1 cellular context compared by ENCODE assay signal in the genomic region with DNA sequence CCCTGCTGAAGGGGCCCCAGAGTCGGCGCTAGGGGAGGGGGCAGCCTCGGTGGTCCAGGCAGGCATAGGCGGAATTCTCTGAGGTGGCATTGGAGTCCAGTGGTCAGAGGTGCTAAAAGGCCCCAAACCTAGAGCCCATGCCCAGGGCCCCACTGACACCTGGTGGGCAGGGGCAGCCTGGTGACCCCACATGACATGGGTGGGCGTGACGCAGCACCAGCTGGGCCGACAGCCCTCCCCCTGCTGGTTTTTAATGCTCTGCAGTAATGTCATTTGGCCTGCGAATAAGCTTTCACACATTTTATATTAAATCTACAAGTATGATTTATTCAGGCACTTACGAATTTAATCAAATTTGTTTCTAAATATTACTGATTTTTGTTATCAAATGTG.
TF ChIP-seq lines count a peak whose summit lies in the region.

No MANE protein-coding gene starts in this region.

TF ChIP-seq in IMR-90, 13 proteins besides CTCF, POLR2A, EP300 and RAD21:
- TF ChIP-seq MAZ (IDR thresholded peaks at IDR 0.05; ENCODE audit: borderline replicate concordance, low read depth, low read length) (no peak), SMC3 (IDR thresholded peaks at IDR 0.05; ENCODE audit: low read depth, low read length) (no peak), BHLHE40 (IDR thresholded peaks at IDR 0.05; ENCODE audit: low read depth, low read length) (no peak), CHD1 (IDR thresholded peaks at IDR 0.05; ENCODE audit: low read depth, low read length) (no peak), MXI1 (IDR thresholded peaks at IDR 0.05; ENCODE audit: borderline replicate concordance, low read depth, low read length) (no peak), MAFK (IDR thresholded peaks at IDR 0.05; ENCODE audit: low read depth, low read length) (no peak), NFE2L2 (IDR thresholded peaks at IDR 0.05; ENCODE audit: low read depth, low read length) (no peak), FOS (IDR thresholded peaks at IDR 0.05; ENCODE audit: low read depth, low read length) (no peak), CEBPB (IDR thresholded peaks at IDR 0.05; ENCODE audit: low read depth, low read length) (no peak), RCOR1 (IDR thresholded peaks at IDR 0.05; ENCODE audit: insufficient replicate concordance, low read length) (no peak), RFX5 (IDR thresholded peaks at IDR 0.05; ENCODE audit: low read depth, low read length) (no peak)
- TF ChIP-seq, protein P1, sequence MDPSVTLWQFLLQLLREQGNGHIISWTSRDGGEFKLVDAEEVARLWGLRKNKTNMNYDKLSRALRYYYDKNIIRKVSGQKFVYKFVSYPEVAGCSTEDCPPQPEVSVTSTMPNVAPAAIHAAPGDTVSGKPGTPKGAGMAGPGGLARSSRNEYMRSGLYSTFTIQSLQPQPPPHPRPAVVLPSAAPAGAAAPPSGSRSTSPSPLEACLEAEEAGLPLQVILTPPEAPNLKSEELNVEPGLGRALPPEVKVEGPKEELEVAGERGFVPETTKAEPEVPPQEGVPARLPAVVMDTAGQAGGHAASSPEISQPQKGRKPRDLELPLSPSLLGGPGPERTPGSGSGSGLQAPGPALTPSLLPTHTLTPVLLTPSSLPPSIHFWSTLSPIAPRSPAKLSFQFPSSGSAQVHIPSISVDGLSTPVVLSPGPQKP (IDR thresholded peaks at IDR 0.05; ENCODE audit: borderline replicate concordance, low read depth, low read length), result no peak
- TF ChIP-seq, protein P2, sequence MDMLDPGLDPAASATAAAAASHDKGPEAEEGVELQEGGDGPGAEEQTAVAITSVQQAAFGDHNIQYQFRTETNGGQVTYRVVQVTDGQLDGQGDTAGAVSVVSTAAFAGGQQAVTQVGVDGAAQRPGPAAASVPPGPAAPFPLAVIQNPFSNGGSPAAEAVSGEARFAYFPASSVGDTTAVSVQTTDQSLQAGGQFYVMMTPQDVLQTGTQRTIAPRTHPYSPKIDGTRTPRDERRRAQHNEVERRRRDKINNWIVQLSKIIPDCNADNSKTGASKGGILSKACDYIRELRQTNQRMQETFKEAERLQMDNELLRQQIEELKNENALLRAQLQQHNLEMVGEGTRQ (IDR thresholded peaks at IDR 0.05; ENCODE audit: low read depth, low read length), result no peak
